26 cellular contexts compared by ENCODE assay signal in the genomic region with DNA sequence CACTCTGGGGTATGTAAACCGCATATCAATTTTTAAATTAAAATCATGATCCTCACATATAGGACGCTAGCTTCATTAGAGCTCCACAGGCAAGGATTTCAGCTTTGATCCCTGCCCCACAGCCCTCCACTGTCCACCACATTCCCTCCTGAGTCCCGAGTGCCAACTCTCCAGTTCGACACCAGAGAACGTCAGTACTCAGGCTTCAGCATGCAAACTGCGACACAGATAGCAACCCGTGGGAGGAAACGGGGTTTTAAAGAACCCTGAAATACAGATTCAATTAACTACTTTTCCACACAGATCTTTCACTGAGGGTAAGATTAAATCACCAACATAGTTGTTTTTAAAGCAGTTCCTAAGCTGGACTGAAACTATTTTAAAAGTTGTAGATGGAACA. TPM values are rescaled to one million over a fixed set of nuclear protein-coding genes. Genes with fewer than 3 reads are reported as not detected.
DNase-seq lines count a peak whose midpoint lies in the region; FAIRE-seq and TF ChIP-seq lines count a peak whose summit lies in the region.
"Had no signal": no experiment of that assay in that cellular context is flagged by ENCODE, and none has a peak within 500 bp of the region (broad histone marks: within the 10 kb centered on the region; RNA-seq: fewer than 3 reads in every experiment).

No MANE protein-coding gene starts in this region.

- FAIRE-seq in HTR-8/SVneo (lab: Jason Lieb, UNC): no peak
- FAIRE-seq: GM12878, H54 had no signal

- DNase-seq in Peyer's patch (no peak), left kidney (ENCODE audit: low read depth, low spot score) (peak; percentile 51), putamen (ENCODE audit: low spot score) (peak; percentile 41), posterior cingulate gyrus (no peak), NCI-H128 (lab: John Stamatoyannopoulos, UW; ENCODE audit: unreplicated experiment) (no peak), HTR-8/SVneo (ENCODE audit: insufficient read length, low spot score) (no peak)
- DNase-seq: Caco-2; CD8-positive, alpha-beta T cell; EL; GDM1; IMR-90; KG1; MG63; NCI-H1417; NCI-H1694 treated with DMSO at 0.1 percent for 48 hours; NCI-H2081; NCI-H2171; NCI-H226; NCI-H510A; SIG-M5 had no signal

- H3K27ac ChIP-seq in DOHH2 (ENCODE audit: low read depth, low read length) (no peak overlapping the region), Peyer's patch (peak overlapping the region in 3 of 4 donors; percentile 24 to 86 (median 73))
- H3K27ac ChIP-seq: 22Rv1, C4-2B, SK-N-MC had no signal

- H3K9me2 ChIP-seq in DOHH2 (replicated peaks; ENCODE audit: control insufficient read depth, low read length): no peaks in the 10 kb centered on the region

- peaks cover 30% of the 10 kb centered on the region for H3F3A ChIP-seq in DOHH2 (ENCODE audit: control insufficient read depth, insufficient read depth)

- H3K36me3 ChIP-seq in DOHH2 (ENCODE audit: control insufficient read depth, low read length) (peaks cover 98% of the 10 kb centered on the region), Peyer's patch (no peaks in the 10 kb centered on the region)
- H3K36me3 ChIP-seq: MG63 had no signal

- H4K20me1 ChIP-seq in DOHH2 (ENCODE audit: control insufficient read depth, insufficient read depth, low read depth, low read length): peaks cover 90% of the 10 kb centered on the region

- H3K9me3 ChIP-seq in DOHH2 (ENCODE audit: control insufficient read depth, insufficient read depth, low read length) (no peaks in the 10 kb centered on the region), Peyer's patch (no peaks in the 10 kb centered on the region)
- H3K9me3 ChIP-seq: Caco-2, MG63 had no signal

- H3K27me3 ChIP-seq in DOHH2 (ENCODE audit: control insufficient read depth, low read length): no peaks in the 10 kb centered on the region
- no peaks in the 10 kb centered on the region for H3K27me3 ChIP-seq in Peyer's patch

- peak overlapping the region; percentile 40 for H3K4me2 ChIP-seq in DOHH2 (ENCODE audit: low read length)

- no peak overlapping the region for H3K4me3 ChIP-seq in DOHH2 (ENCODE audit: low read length)
- H3K4me3 ChIP-seq in Peyer's patch: no peak overlapping the region
- H3K4me3 ChIP-seq: GM12878, MG63, SK-N-MC had no signal

- H3K79me2 ChIP-seq in DOHH2 (ENCODE audit: control insufficient read depth, low read length): peaks cover 100% of the 10 kb centered on the region

- no peak for TF ChIP-seq POLR2A in Peyer's patch (IDR thresholded peaks at IDR 0.05)

- no peak for TF ChIP-seq CTCF in DOHH2 (IDR thresholded peaks at IDR 0.05; ENCODE audit: low read depth, low read length, poor library complexity, severe bottlenecking)
- TF ChIP-seq CTCF in Peyer's patch (IDR thresholded peaks at IDR 0.05): no peak

- H3K4me1 ChIP-seq in DOHH2 (ENCODE audit: control insufficient read depth, low read length) (peaks cover 100% of the 10 kb centered on the region), Peyer's patch (peaks cover 0 to 21% (median 0%) of the 10 kb centered on the region in 4 donors)

- intact Hi-C loops in posterior cingulate gyrus (cut with DNase I): no loop called here

RNA-seq across cellular contexts. Expression of a gene that starts 26.1 kb away (rescaled TPM):
- 100 to 1,000 TPM in 3 of 4 donors, 10 to 100 TPM in 1; 92.8 to 144 (median 111) TPM for total RNA-seq in Peyer's patch

Comparison
In these comparisons a context has a peak if more than half of its experiments do, and no peak if none do; other contexts are left out.
1. DNase-seq: peak in left kidney (single experiment) and putamen (single experiment); none in Peyer's patch (0 of 3), posterior cingulate gyrus (0 of 10), NCI-H128 (single experiment) and HTR-8/SVneo (single experiment).